Comparison of ENCODE assay signal across 15 cellular contexts in genomic region chr19:48798937-48799336, GRCh38. TPM values are rescaled to one million over a fixed set of nuclear protein-coding genes. Genes with fewer than 3 reads are reported as not detected.
A peak's percentile ranks its signal among the peaks of the same experiment; 100 is the strongest.
DNase-seq lines count a peak whose midpoint lies in the region; ATAC-seq and TF ChIP-seq lines count a peak whose summit lies in the region.
"Had no signal": no experiment of that assay in that cellular context is flagged by ENCODE, and none has a peak within 500 bp of the region (broad histone marks: within the 10 kb centered on the region; RNA-seq: fewer than 3 reads in every experiment).

No MANE protein-coding gene starts in this region.

- TF ChIP-seq CTCF in RWPE1 (conservative IDR thresholded peaks at IDR 0.05; ENCODE audit: low read depth) = no peak
- TF ChIP-seq CTCF in epithelial cell of esophagus (IDR thresholded peaks at IDR 0.05; ENCODE audit: insufficient read depth, low read depth, low read length, missing control alignments) = no peak

- no peak overlapping the region for H3K4me3 Mint-ChIP-seq in stimulated activated effector memory CD8-positive, alpha-beta T cell treated with anti-CD3 and anti-CD28 coated beads, Interleukin-12 subunit alpha, Interleukin-12 subunit beta, amount 100 ng/mL, for 72 hours
- H3K4me3 Mint-ChIP-seq in activated T-helper 2 cell treated with anti-CD3 and anti-CD28 coated beads, Interferon-gamma antibody, Interleukin-2, Interleukin-4, amounts not matched to agents 10 μg/mL and 5 μg/mL and 100 μg/mL, durations not matched to agents 14 hours and 24 hours and 36 hours (ENCODE audit: low read depth) = no peak overlapping the region
- H3K4me3 Mint-ChIP-seq: stimulated activated naive CD8-positive, alpha-beta T cell treated with anti-CD3 and anti-CD28 coated beads, Interleukin-15, amount 100 ng/mL, for 72 hours; T-cell had no signal

- CTCF ChIA-PET in RWPE1 (lab: Yijun Ruan, JAX) = interaction anchor here (1.3 to 1.7 kb wide), 2 partner anchors 11 to 37 kb away, joined by 4 to 6 read pairs; partner anchors contain the start of gene HSD17B14

- no peak overlapping the region for H3K4me3 ChIP-seq in epithelial cell of esophagus (ENCODE audit: low read length)

- no peaks in the 10 kb centered on the region for H3K9me3 Mint-ChIP-seq in stimulated activated effector memory CD8-positive, alpha-beta T cell treated with anti-CD3 and anti-CD28 coated beads, Interleukin-12 subunit alpha, Interleukin-12 subunit beta, amount 100 ng/mL, for 72 hours
- H3K9me3 Mint-ChIP-seq in activated T-helper 2 cell treated with anti-CD3 and anti-CD28 coated beads, Interferon-gamma antibody, Interleukin-2, Interleukin-4, amounts not matched to agents 10 μg/mL and 5 μg/mL and 100 μg/mL, durations not matched to agents 14 hours and 24 hours and 36 hours = no peaks in the 10 kb centered on the region
- H3K9me3 Mint-ChIP-seq: stimulated activated naive CD8-positive, alpha-beta T cell treated with anti-CD3 and anti-CD28 coated beads, Interleukin-15, amount 100 ng/mL, for 72 hours; T-cell had no signal

- no peak for ATAC-seq in stimulated activated effector memory CD8-positive, alpha-beta T cell treated with anti-CD3 and anti-CD28 coated beads, Interleukin-12 subunit alpha, Interleukin-12 subunit beta, amount 100 ng/mL, for 72 hours
- ATAC-seq in GM21528 (IDR thresholded peaks at IDR 0.05; ENCODE audit: low FRiP score, unreplicated experiment) = no peak
- ATAC-seq: stimulated activated naive CD8-positive, alpha-beta T cell treated with anti-CD3 and anti-CD28 coated beads, Interleukin-15, amount 100 ng/mL, for 72 hours; T-cell had no signal

- H3K27ac Mint-ChIP-seq in stimulated activated effector memory CD8-positive, alpha-beta T cell treated with anti-CD3 and anti-CD28 coated beads, Interleukin-12 subunit alpha, Interleukin-12 subunit beta, amount 100 ng/mL, for 72 hours = peak overlapping the region; percentile 62
- H3K27ac Mint-ChIP-seq in activated T-helper 2 cell treated with anti-CD3 and anti-CD28 coated beads, Interferon-gamma antibody, Interleukin-2, Interleukin-4, amounts not matched to agents 10 μg/mL and 5 μg/mL and 100 μg/mL, durations not matched to agents 14 hours and 24 hours and 36 hours = no peak overlapping the region

- H3K27ac ChIP-seq in RWPE1 = peak overlapping the region; percentile 86
- H3K27ac ChIP-seq: 22Rv1 had no signal

- DNase-seq in NCI-H1417 (lab: John Stamatoyannopoulos, UW) = peak in 2 of 3 experiments; percentile 62 to 76
- DNase-seq in NCI-H1417 treated with DMSO at 0.1 percent for 48 hours (lab: John Stamatoyannopoulos, UW) = no peak
- DNase-seq in RWPE1 (ENCODE audit: low spot score) = no peak
- peak; percentile 24 for DNase-seq in epithelial cell of esophagus (ENCODE audit: low read depth)
- no peak for DNase-seq in stimulated activated effector memory CD8-positive, alpha-beta T cell treated with anti-CD3 and anti-CD28 coated beads, Interleukin-12 subunit alpha, Interleukin-12 subunit beta, amount 100 ng/mL, for 72 hours (ENCODE audit: low spot score in 2 of 2)
- DNase-seq in activated naive CD4-positive, alpha-beta T cell treated with Interleukin-2 at 50 U/mL for 16 hours = no peak
- no peak for DNase-seq in activated T-helper 2 cell treated with anti-CD3 and anti-CD28 coated beads, Interferon-gamma antibody, Interleukin-2, Interleukin-4, amounts not matched to agents 10 μg/mL and 5 μg/mL and 100 μg/mL, durations not matched to agents 14 hours and 24 hours and 36 hours (ENCODE audit: low spot score)
- DNase-seq: activated gamma-delta T cell treated with Interleukin-2 at 50 U/mL for 16 hours; cortex of kidney; NCI-H82; stimulated activated CD4-positive, alpha-beta T cell treated with anti-CD3 and anti-CD28 coated beads, Interleukin-2, amount 100 ng/mL, for 48 hours; stimulated activated naive CD8-positive, alpha-beta T cell treated with anti-CD3 and anti-CD28 coated beads, Interleukin-15, amount 100 ng/mL, for 72 hours; T-cell had no signal

- no peaks in the 10 kb centered on the region for H3K27me3 Mint-ChIP-seq in activated T-helper 2 cell treated with anti-CD3 and anti-CD28 coated beads, Interferon-gamma antibody, Interleukin-2, Interleukin-4, amounts not matched to agents 10 μg/mL and 5 μg/mL and 100 μg/mL, durations not matched to agents 14 hours and 24 hours and 36 hours (ENCODE audit: low read depth)
- H3K27me3 Mint-ChIP-seq: stimulated activated naive CD8-positive, alpha-beta T cell treated with anti-CD3 and anti-CD28 coated beads, Interleukin-15, amount 100 ng/mL, for 72 hours; T-cell had no signal

- peaks cover 5% of the 10 kb centered on the region for H3K36me3 Mint-ChIP-seq in stimulated activated effector memory CD8-positive, alpha-beta T cell treated with anti-CD3 and anti-CD28 coated beads, Interleukin-12 subunit alpha, Interleukin-12 subunit beta, amount 100 ng/mL, for 72 hours
- peaks cover 4% of the 10 kb centered on the region for H3K36me3 Mint-ChIP-seq in activated T-helper 2 cell treated with anti-CD3 and anti-CD28 coated beads, Interferon-gamma antibody, Interleukin-2, Interleukin-4, amounts not matched to agents 10 μg/mL and 5 μg/mL and 100 μg/mL, durations not matched to agents 14 hours and 24 hours and 36 hours (ENCODE audit: low read depth)
- H3K36me3 Mint-ChIP-seq: T-cell had no signal

- POLR2A ChIA-PET in RWPE1 (lab: Yijun Ruan, JAX; ENCODE audit: low non-redundant PET) = no interaction called here

- H3K4me1 Mint-ChIP-seq in stimulated activated effector memory CD8-positive, alpha-beta T cell treated with anti-CD3 and anti-CD28 coated beads, Interleukin-12 subunit alpha, Interleukin-12 subunit beta, amount 100 ng/mL, for 72 hours = peaks cover 16% of the 10 kb centered on the region
- peaks cover 5% of the 10 kb centered on the region for H3K4me1 Mint-ChIP-seq in activated T-helper 2 cell treated with anti-CD3 and anti-CD28 coated beads, Interferon-gamma antibody, Interleukin-2, Interleukin-4, amounts not matched to agents 10 μg/mL and 5 μg/mL and 100 μg/mL, durations not matched to agents 14 hours and 24 hours and 36 hours (ENCODE audit: low read depth)

- intact Hi-C loops in activated T-helper 2 cell treated with anti-CD3 and anti-CD28 coated beads, Interferon-gamma antibody, Interleukin-2, Interleukin-4, amounts not matched to agents 10 μg/mL and 5 μg/mL and 100 μg/mL, durations not matched to agents 14 hours and 24 hours and 36 hours (cut with micrococcal nuclease) = no loop called here

RNA-seq across cellular contexts. Expression of gene BCAT2, which starts 11.9 kb away (rescaled TPM):
- 87.9 and 88.9 TPM in 2 replicates for total RNA-seq in activated T-helper 2 cell treated with anti-CD3 and anti-CD28 coated beads, Interferon-gamma antibody, Interleukin-2, Interleukin-4, amounts not matched to agents 10 μg/mL and 5 μg/mL and 100 μg/mL, durations not matched to agents 14 hours and 24 hours and 36 hours

RNA-seq across cellular contexts. Expression of gene HSD17B14, which starts 37.4 kb away (rescaled TPM):
- 0.57 and 0.89 TPM in 2 replicates for total RNA-seq in activated T-helper 2 cell treated with anti-CD3 and anti-CD28 coated beads, Interferon-gamma antibody, Interleukin-2, Interleukin-4, amounts not matched to agents 10 μg/mL and 5 μg/mL and 100 μg/mL, durations not matched to agents 14 hours and 24 hours and 36 hours

RNA-seq across cellular contexts. Expression of gene FGF21, which starts 43.6 kb away (rescaled TPM):
- not detected in 2 replicates for total RNA-seq in activated T-helper 2 cell treated with anti-CD3 and anti-CD28 coated beads, Interferon-gamma antibody, Interleukin-2, Interleukin-4, amounts not matched to agents 10 μg/mL and 5 μg/mL and 100 μg/mL, durations not matched to agents 14 hours and 24 hours and 36 hours
- total RNA-seq: T-cell had no signal

RNA-seq across cellular contexts. Expression of gene FUT1, which starts 46.5 kb away (rescaled TPM):
- total RNA-seq in activated T-helper 2 cell treated with anti-CD3 and anti-CD28 coated beads, Interferon-gamma antibody, Interleukin-2, Interleukin-4, amounts not matched to agents 10 μg/mL and 5 μg/mL and 100 μg/mL, durations not matched to agents 14 hours and 24 hours and 36 hours = 0.27 and 0.64 TPM in 2 replicates

RNA-seq across cellular contexts. Expression of gene IZUMO1, which starts 52.2 kb away (rescaled TPM):
- total RNA-seq in activated T-helper 2 cell treated with anti-CD3 and anti-CD28 coated beads, Interferon-gamma antibody, Interleukin-2, Interleukin-4, amounts not matched to agents 10 μg/mL and 5 μg/mL and 100 μg/mL, durations not matched to agents 14 hours and 24 hours and 36 hours = 0.21 TPM in 1 of 2 replicates, not detected in the other
- total RNA-seq: T-cell had no signal

Comparison
In these comparisons a context has a peak if more than half of its experiments do, and no peak if none do; other contexts are left out.
1. DNase-seq: peak in NCI-H1417 (2 of 3) and epithelial cell of esophagus (single experiment); none in NCI-H1417 treated with DMSO at 0.1 percent for 48 hours (single experiment), RWPE1 (single experiment), stimulated activated effector memory CD8-positive, alpha-beta T cell treated with anti-CD3 and anti-CD28 coated beads, Interleukin-12 subunit alpha, Interleukin-12 subunit beta, amount 100 ng/mL, for 72 hours (0 of 2), activated naive CD4-positive, alpha-beta T cell treated with Interleukin-2 at 50 U/mL for 16 hours (single experiment) and activated T-helper 2 cell treated with anti-CD3 and anti-CD28 coated beads, Interferon-gamma antibody, Interleukin-2, Interleukin-4, amounts not matched to agents 10 μg/mL and 5 μg/mL and 100 μg/mL, durations not matched to agents 14 hours and 24 hours and 36 hours (single experiment).